In genomic region chr4:174540175-174540574, GRCh38 we compare ENCODE assay signal across 29 cellular contexts.
"Had no signal": no experiment of that assay in that cellular context is flagged by ENCODE, and none has a peak within 500 bp of the region (broad histone marks: within the 10 kb centered on the region; RNA-seq: fewer than 3 reads in every experiment).

No MANE protein-coding gene starts in this region.

- ATAC-seq: activated CD8-positive, alpha-beta T cell treated with anti-CD3 and anti-CD28 coated beads for 36 hours; activated T-cell treated with anti-CD3 and anti-CD28 coated beads, Interleukin-2, amount 50 U/mL, for 72 hours; activated T-helper 17 cell treated with anti-CD3 and anti-CD28 coated beads, Interleukin-2, amount 50 U/mL, for 72 hours; Right ventricle myocardium inferior had no signal

- FAIRE-seq: RCC 7860, TTC549 had no signal

- H3K4me1 ChIP-seq: ascending aorta had no signal

- H3K9me3 ChIP-seq: ascending aorta, MG63 had no signal

- H3K27ac ChIP-seq: ascending aorta, PC-9, RWPE1 had no signal

- H3K4me2 ChIP-seq: PC-9 had no signal

- H3K4me3 ChIP-seq: ascending aorta, MG63, PC-9 had no signal

- H2AFZ ChIP-seq: PC-9 had no signal

- H3K36me3 ChIP-seq: ascending aorta, MG63 had no signal

- DNase-seq: activated CD4-positive, alpha-beta T cell treated with anti-CD3 and anti-CD28 coated beads, Interleukin-2, amount 10 ng/mL, durations not matched to agents 24 days and 14 days; activated CD4-positive, alpha-beta T cell treated with anti-CD3 and anti-CD28 coated beads, Interleukin-2, amount 50 U/mL, for 4 hours; activated CD8-positive, alpha-beta T cell treated with anti-CD3 and anti-CD28 coated beads for 36 hours; activated gamma-delta T cell; activated naive CD4-positive, alpha-beta T cell treated with Interleukin-2 at 50 U/mL for 16 hours; activated naive CD8-positive, alpha-beta T cell treated with anti-CD3 and anti-CD28 coated beads, Interleukin-2, amount 10 ng/mL, durations not matched to agents 7 days and 5 days; activated T-cell treated with anti-CD3 and anti-CD28 coated beads, Interleukin-2, amount 50 U/mL, for 1 hour; activated T-cell treated with anti-CD3 and anti-CD28 coated beads, Interleukin-2, amount 50 U/mL, for 72 hours; amygdala; cerebellar nuclear complex; MG63; NCI-H1048; NCI-H1105 treated with DMSO at 0.1 percent for 48 hours; NCI-H1436; NCI-H1694; NCI-H2029 treated with DMSO at 0.1 percent for 48 hours; NCI-H2107; NCI-H2171; NCI-H510A; NCI-H526; NCI-H748 treated with DMSO at 0.1 percent for 48 hours; PC-9; SIG-M5 had no signal

- H3K27me3 ChIP-seq: ascending aorta, MG63 had no signal
